1 cellular context compared by ENCODE assay signal in the genomic region with DNA sequence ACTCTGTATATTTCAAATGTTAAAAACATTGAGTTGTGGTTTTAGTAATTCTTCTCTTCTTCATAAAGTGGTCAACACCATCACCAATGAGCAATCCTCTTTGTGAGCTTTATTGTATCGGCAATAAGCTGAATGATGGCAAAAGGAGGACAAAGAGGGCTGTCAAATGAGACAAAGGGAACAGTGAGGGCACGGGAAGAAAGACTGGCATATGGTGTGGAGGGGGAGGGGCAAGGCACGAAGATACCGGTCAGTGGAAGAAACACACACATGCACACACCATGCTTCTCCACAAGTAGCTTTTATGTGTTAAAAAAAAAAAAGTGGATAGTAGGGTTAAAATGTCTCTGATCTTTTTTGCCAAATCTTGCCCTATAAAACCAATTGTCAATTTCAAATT.
TF ChIP-seq lines count a peak whose summit lies in the region.

No MANE protein-coding gene starts in this region.

TF ChIP-seq in K562, 482 proteins besides CTCF, POLR2A, EP300 and RAD21:
- TF ChIP-seq, protein P1, sequence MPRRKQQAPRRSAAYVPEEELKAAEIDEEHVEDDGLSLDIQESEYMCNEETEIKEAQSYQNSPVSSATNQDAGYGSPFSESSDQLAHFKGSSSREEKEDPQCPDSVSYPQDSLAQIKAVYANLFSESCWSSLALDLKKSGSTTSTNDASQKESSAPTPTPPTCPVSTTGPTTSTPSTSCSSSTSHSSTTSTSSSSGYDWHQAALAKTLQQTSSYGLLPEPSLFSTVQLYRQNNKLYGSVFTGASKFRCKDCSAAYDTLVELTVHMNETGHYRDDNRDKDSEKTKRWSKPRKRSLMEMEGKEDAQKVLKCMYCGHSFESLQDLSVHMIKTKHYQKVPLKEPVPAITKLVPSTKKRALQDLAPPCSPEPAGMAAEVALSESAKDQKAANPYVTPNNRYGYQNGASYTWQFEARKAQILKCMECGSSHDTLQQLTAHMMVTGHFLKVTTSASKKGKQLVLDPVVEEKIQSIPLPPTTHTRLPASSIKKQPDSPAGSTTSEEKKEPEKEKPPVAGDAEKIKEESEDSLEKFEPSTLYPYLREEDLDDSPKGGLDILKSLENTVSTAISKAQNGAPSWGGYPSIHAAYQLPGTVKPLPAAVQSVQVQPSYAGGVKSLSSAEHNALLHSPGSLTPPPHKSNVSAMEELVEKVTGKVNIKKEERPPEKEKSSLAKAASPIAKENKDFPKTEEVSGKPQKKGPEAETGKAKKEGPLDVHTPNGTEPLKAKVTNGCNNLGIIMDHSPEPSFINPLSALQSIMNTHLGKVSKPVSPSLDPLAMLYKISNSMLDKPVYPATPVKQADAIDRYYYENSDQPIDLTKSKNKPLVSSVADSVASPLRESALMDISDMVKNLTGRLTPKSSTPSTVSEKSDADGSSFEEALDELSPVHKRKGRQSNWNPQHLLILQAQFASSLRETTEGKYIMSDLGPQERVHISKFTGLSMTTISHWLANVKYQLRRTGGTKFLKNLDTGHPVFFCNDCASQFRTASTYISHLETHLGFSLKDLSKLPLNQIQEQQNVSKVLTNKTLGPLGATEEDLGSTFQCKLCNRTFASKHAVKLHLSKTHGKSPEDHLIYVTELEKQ (CRISPR knock-in tag; IDR thresholded peaks at IDR 0.05) = no peak
- TF ChIP-seq NCOA2 (IDR thresholded peaks at IDR 0.05; ENCODE audit: partially characterized antibody in 2 of 2) = no peak
- no peak for TF ChIP-seq ZNF644 (tag; IDR thresholded peaks at IDR 0.05; ENCODE audit: low read depth)
- TF ChIP-seq, protein P2, sequence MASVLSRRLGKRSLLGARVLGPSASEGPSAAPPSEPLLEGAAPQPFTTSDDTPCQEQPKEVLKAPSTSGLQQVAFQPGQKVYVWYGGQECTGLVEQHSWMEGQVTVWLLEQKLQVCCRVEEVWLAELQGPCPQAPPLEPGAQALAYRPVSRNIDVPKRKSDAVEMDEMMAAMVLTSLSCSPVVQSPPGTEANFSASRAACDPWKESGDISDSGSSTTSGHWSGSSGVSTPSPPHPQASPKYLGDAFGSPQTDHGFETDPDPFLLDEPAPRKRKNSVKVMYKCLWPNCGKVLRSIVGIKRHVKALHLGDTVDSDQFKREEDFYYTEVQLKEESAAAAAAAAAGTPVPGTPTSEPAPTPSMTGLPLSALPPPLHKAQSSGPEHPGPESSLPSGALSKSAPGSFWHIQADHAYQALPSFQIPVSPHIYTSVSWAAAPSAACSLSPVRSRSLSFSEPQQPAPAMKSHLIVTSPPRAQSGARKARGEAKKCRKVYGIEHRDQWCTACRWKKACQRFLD (CRISPR knock-in tag; IDR thresholded peaks at IDR 0.05) = no peak
- no peak for TF ChIP-seq SAFB2 (IDR thresholded peaks at IDR 0.05; ENCODE audit: borderline replicate concordance, low read depth, low read length, severe bottlenecking)
- TF ChIP-seq JUND (IDR thresholded peaks at IDR 0.05; ENCODE audit: borderline replicate concordance, low read depth, low read length) = no peak
- TF ChIP-seq JUND (tag; IDR thresholded peaks at IDR 0.05; ENCODE audit: borderline replicate concordance, low read depth, low read length) = no peak
- no peak for TF ChIP-seq BRD9 (IDR thresholded peaks at IDR 0.05; ENCODE audit: low read depth, partially characterized antibody)
- TF ChIP-seq POLR3A (IDR thresholded peaks at IDR 0.05; ENCODE audit: borderline replicate concordance, extremely low read depth, insufficient read depth, insufficient read length) = no peak
- no peak for TF ChIP-seq TAF1 (IDR thresholded peaks at IDR 0.05; ENCODE audit: control insufficient read depth, extremely low read depth, insufficient read depth, low read length, severe bottlenecking)
- TF ChIP-seq CBX8 (IDR thresholded peaks at IDR 0.05; ENCODE audit: borderline replicate concordance, extremely low read depth, low read depth, low read length, poor library complexity, severe bottlenecking) = no peak
- no peak for TF ChIP-seq ADNP (tag; IDR thresholded peaks at IDR 0.05)
- TF ChIP-seq KAT8 (IDR thresholded peaks at IDR 0.05; ENCODE audit: low read depth) = no peak
- TF ChIP-seq, protein P3, sequence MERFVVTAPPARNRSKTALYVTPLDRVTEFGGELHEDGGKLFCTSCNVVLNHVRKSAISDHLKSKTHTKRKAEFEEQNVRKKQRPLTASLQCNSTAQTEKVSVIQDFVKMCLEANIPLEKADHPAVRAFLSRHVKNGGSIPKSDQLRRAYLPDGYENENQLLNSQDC (CRISPR knock-in tag; IDR thresholded peaks at IDR 0.05) = no peak
- no peak for TF ChIP-seq PHF20 (IDR thresholded peaks at IDR 0.05; ENCODE audit: partially characterized antibody)
- TF ChIP-seq, protein P4, sequence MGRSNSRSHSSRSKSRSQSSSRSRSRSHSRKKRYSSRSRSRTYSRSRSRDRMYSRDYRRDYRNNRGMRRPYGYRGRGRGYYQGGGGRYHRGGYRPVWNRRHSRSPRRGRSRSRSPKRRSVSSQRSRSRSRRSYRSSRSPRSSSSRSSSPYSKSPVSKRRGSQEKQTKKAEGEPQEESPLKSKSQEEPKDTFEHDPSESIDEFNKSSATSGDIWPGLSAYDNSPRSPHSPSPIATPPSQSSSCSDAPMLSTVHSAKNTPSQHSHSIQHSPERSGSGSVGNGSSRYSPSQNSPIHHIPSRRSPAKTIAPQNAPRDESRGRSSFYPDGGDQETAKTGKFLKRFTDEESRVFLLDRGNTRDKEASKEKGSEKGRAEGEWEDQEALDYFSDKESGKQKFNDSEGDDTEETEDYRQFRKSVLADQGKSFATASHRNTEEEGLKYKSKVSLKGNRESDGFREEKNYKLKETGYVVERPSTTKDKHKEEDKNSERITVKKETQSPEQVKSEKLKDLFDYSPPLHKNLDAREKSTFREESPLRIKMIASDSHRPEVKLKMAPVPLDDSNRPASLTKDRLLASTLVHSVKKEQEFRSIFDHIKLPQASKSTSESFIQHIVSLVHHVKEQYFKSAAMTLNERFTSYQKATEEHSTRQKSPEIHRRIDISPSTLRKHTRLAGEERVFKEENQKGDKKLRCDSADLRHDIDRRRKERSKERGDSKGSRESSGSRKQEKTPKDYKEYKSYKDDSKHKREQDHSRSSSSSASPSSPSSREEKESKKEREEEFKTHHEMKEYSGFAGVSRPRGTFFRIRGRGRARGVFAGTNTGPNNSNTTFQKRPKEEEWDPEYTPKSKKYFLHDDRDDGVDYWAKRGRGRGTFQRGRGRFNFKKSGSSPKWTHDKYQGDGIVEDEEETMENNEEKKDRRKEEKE (IDR thresholded peaks at IDR 0.05; ENCODE audit: borderline replicate concordance in 1 of 2, control insufficient read depth in 1 of 2, low read depth in 2 of 2, low read length in 1 of 2) = no peak
- TF ChIP-seq TCF7L2 (IDR thresholded peaks at IDR 0.05; ENCODE audit: low read depth, low read length) = no peak
- no peak for TF ChIP-seq MEIS2 (IDR thresholded peaks at IDR 0.05; ENCODE audit: partially characterized antibody)
- no peak for TF ChIP-seq ILF3 (IDR thresholded peaks at IDR 0.05; ENCODE audit: borderline replicate concordance)
- TF ChIP-seq CXXC5 (CRISPR knock-in tag; IDR thresholded peaks at IDR 0.05) = no peak
- no peak for TF ChIP-seq ZNF695 (CRISPR knock-in tag; IDR thresholded peaks at IDR 0.05)
